ENCODE assay signal across 8 cellular contexts in genomic region chr4:142846729-142847606, GRCh38. TPM values are rescaled to one million over a fixed set of nuclear protein-coding genes. Genes with fewer than 3 reads are reported as not detected.
DNase-seq lines count a peak whose midpoint lies in the region; ATAC-seq lines count a peak whose summit lies in the region.

No MANE protein-coding gene starts in this region.

- peak; percentile 32 to 47 for DNase-seq in NCI-H1930 (lab: John Stamatoyannopoulos, UW)
- peak; percentile 87 for DNase-seq in activated CD4-positive, alpha-beta memory T cell treated with anti-CD3 and anti-CD28 coated beads for 36 hours
- peak; percentile 39 for DNase-seq in stimulated activated CD8-positive, alpha-beta memory T cell treated with anti-CD3 and anti-CD28 coated beads, Interleukin-4, amount 100 ng/mL, for 24 hours (ENCODE audit: low read depth)

- no peaks in the 10 kb centered on the region for H3K9me3 ChIP-seq in BLaER1 treated with 17β-estradiol and CSF1 and Interleukin-3, amounts not matched to agents 10 nM and 100 nM (replicated peaks in 1 of 11)
- H3K9me3 ChIP-seq in duodenal mucosa (ENCODE audit: control insufficient read depth in 1 of 2, low read length in 2 of 2): no peaks in the 10 kb centered on the region
- H3K9me3 ChIP-seq in mononuclear cell (ENCODE audit: low read depth, low read length): no peaks in the 10 kb centered on the region

- peaks cover 54 to 62% (median 55%) of the 10 kb centered on the region in 11 experiments for H3K27me3 ChIP-seq in BLaER1 treated with 17β-estradiol and CSF1 and Interleukin-3, amounts not matched to agents 10 nM and 100 nM
- H3K27me3 ChIP-seq in duodenal mucosa (ENCODE audit: control insufficient read depth in 1 of 2, insufficient read depth in 2 of 2, low read length in 2 of 2) (peaks cover 8 to 18% of the 10 kb centered on the region in 2 donors), mononuclear cell (ENCODE audit: insufficient read depth, low read length) (peaks cover 47% of the 10 kb centered on the region)

- ATAC-seq in GM21526 (IDR thresholded peaks at IDR 0.05; ENCODE audit: low FRiP score, unreplicated experiment): peak; percentile 61
- ATAC-seq in HG03025 (IDR thresholded peaks at IDR 0.05; ENCODE audit: low FRiP score, unreplicated experiment): no peak

- peaks cover 11 to 17% (median 16%) of the 10 kb centered on the region in 10 experiments for H3K4me1 ChIP-seq in BLaER1 treated with 17β-estradiol and CSF1 and Interleukin-3, amounts not matched to agents 10 nM and 100 nM
- peaks cover 15 to 16% of the 10 kb centered on the region in 2 donors for H3K4me1 ChIP-seq in duodenal mucosa (ENCODE audit: control insufficient read depth in 1 of 2, insufficient read depth in 2 of 2, low read length in 2 of 2)
- peaks cover 26% of the 10 kb centered on the region for H3K4me1 ChIP-seq in mononuclear cell (ENCODE audit: insufficient read depth, low read length)

- POLR2A ChIA-PET in activated CD4-positive, alpha-beta memory T cell treated with anti-CD3 and anti-CD28 coated beads for 36 hours (lab: Charles Lee): interaction anchor here (0.6 to 1.0 kb wide), 2 partner anchors 95 to 280 kb away, joined by 3 read pairs; no protein-coding TSS in a partner anchor

- CTCF ChIA-PET in activated CD4-positive, alpha-beta memory T cell treated with anti-CD3 and anti-CD28 coated beads for 36 hours (lab: Charles Lee): interaction anchor here (0.6 to 1.9 kb wide), 7 partner anchors 12 to 1540 kb away, joined by 3 to 6 read pairs (median 5); no protein-coding TSS in a partner anchor

- peak overlapping the region; percentile 87 for H3K4me3 Mint-ChIP-seq in activated CD4-positive, alpha-beta memory T cell treated with anti-CD3 and anti-CD28 coated beads for 36 hours

- no peaks in the 10 kb centered on the region for H3K36me3 ChIP-seq in BLaER1 treated with 17β-estradiol and CSF1 and Interleukin-3, amounts not matched to agents 10 nM and 100 nM
- no peaks in the 10 kb centered on the region for H3K36me3 ChIP-seq in duodenal mucosa (ENCODE audit: control insufficient read depth in 1 of 2, insufficient read depth in 2 of 2, low read length in 2 of 2)

- no peaks in the 10 kb centered on the region for H3K9me3 Mint-ChIP-seq in activated CD4-positive, alpha-beta memory T cell treated with anti-CD3 and anti-CD28 coated beads for 36 hours

- peak overlapping the region; percentile 59 to 76 (median 66) for H3K4me3 ChIP-seq in BLaER1 treated with 17β-estradiol and CSF1 and Interleukin-3, amounts not matched to agents 10 nM and 100 nM
- H3K4me3 ChIP-seq in duodenal mucosa (ENCODE audit: low read depth in 1 of 2, low read length in 2 of 2): peak overlapping the region; percentile 78 to 81
- peak overlapping the region; percentile 41 for H3K4me3 ChIP-seq in mononuclear cell (ENCODE audit: low read length)

- no peaks in the 10 kb centered on the region for H3K36me3 Mint-ChIP-seq in activated CD4-positive, alpha-beta memory T cell treated with anti-CD3 and anti-CD28 coated beads for 36 hours

- peak overlapping the region; percentile 43 for H3K27ac Mint-ChIP-seq in activated CD4-positive, alpha-beta memory T cell treated with anti-CD3 and anti-CD28 coated beads for 36 hours

- H3K9ac ChIP-seq in BLaER1 treated with 17β-estradiol and CSF1 and Interleukin-3, amounts not matched to agents 10 nM and 100 nM: peak overlapping the region; percentile 41 to 72 (median 67); a peak in 19 of 22 replicates
- H3K9ac ChIP-seq in duodenal mucosa (ENCODE audit: low read depth in 1 of 2, low read length in 2 of 2): peak overlapping the region in 1 of 2 donors; percentile 48

- H3K4me1 Mint-ChIP-seq in activated CD4-positive, alpha-beta memory T cell treated with anti-CD3 and anti-CD28 coated beads for 36 hours (ENCODE audit: low read depth): peaks cover 19% of the 10 kb centered on the region

- peak overlapping the region; percentile 94 to 100 (median 99) for H3K4me2 ChIP-seq in BLaER1 treated with 17β-estradiol and CSF1 and Interleukin-3, amounts not matched to agents 10 nM and 100 nM

- peaks cover 0 to 16% (median 6%) of the 10 kb centered on the region in 11 experiments; a peak in 4 of 22 replicates for H4K20me1 ChIP-seq in BLaER1 treated with 17β-estradiol and CSF1 and Interleukin-3, amounts not matched to agents 10 nM and 100 nM

- H3K27ac ChIP-seq in BLaER1 treated with 17β-estradiol and CSF1 and Interleukin-3, amounts not matched to agents 10 nM and 100 nM: no peak overlapping the region; a peak in 1 of 22 replicates
- H3K27ac ChIP-seq in duodenal mucosa (ENCODE audit: low read depth, low read length): no peak overlapping the region

- peaks cover 7% of the 10 kb centered on the region for H3K27me3 Mint-ChIP-seq in activated CD4-positive, alpha-beta memory T cell treated with anti-CD3 and anti-CD28 coated beads for 36 hours

- intact Hi-C loops in activated CD4-positive, alpha-beta memory T cell treated with anti-CD3 and anti-CD28 coated beads for 36 hours (cut with micrococcal nuclease): loop anchor here (1.0 to 10.0 kb wide), 9 partner anchors 127 to 1688 kb away; partner anchors contain the start of genes IL15 and USP38

RNA-seq across cellular contexts. Expression of gene INPP4B, which starts 0.9 kb away (rescaled TPM):
- 10 to 100 TPM; 63.9 to 64.9 TPM for total RNA-seq in activated CD4-positive, alpha-beta memory T cell treated with anti-CD3 and anti-CD28 coated beads for 36 hours
- 46.9 TPM for total RNA-seq in mononuclear cell
